Comparison of ENCODE assay signal across 9 cellular contexts in the genomic region with DNA sequence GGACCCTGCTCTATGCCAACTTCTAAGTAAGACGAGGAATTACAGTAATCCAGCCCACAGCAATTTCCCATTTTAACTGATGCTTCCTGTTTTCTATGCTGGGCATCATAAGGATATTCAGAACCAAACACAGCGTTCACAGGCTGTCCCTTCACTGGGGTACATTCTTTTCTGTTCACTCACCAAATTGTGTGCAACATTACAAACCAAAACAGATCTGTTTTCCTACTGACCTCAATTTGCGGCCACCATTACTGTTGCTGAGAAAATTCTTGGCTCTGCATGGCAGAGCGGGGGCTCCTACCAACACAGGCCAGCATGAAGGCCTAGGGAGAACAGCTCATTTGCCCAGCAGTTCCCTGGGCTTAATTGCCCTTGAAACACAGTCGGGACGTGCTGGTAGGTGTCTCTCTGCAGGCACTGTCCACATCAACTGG.
DNase-seq lines count a peak whose midpoint lies in the region; ATAC-seq and TF ChIP-seq lines count a peak whose summit lies in the region.
"Had no signal": no experiment of that assay in that cellular context is flagged by ENCODE, and none has a peak within 500 bp of the region (broad histone marks: within the 10 kb centered on the region; RNA-seq: fewer than 3 reads in every experiment).

No MANE protein-coding gene starts in this region.

- DNase-seq in H9 (peak; percentile 5), activated B cell treated with CpG ODN at 0.5 μM for 24 hours (no peak), MM.1S (no peak)
- no peak for DNase-seq in activated CD4-positive, alpha-beta T cell treated with anti-CD3 and anti-CD28 coated beads for 48 hours
- DNase-seq in stimulated activated CD4-positive, alpha-beta T cell treated with anti-CD3 and anti-CD28 coated beads, Interleukin-2, amount 100 ng/mL, for 24 hours: no peak
- DNase-seq: activated CD8-positive, alpha-beta memory T cell treated with anti-CD3 and anti-CD28 coated beads, Interleukin-2, amount 50 U/mL, for 48 hours had no signal

- H3K9me3 Mint-ChIP-seq in H9: no peaks in the 10 kb centered on the region; a peak in 1 of 5 replicates
- H3K9me3 Mint-ChIP-seq in activated B cell treated with CpG ODN at 0.5 μM for 24 hours: no peaks in the 10 kb centered on the region

- H4K8ac ChIP-seq in H9 (replicated peaks; ENCODE audit: insufficient read length, low read depth, low read length): no peak overlapping the region

- H3K27ac ChIP-seq in H9 (ENCODE audit: insufficient read length, low read depth, low read length) (no peak overlapping the region), gastroesophageal sphincter (peak overlapping the region; percentile 19 to 74 (median 66)), skin epidermis (peak overlapping the region in 18 of 21 experiments; percentile 6 to 90 (median 70)), MM.1S (ENCODE audit: low read length) (no peak overlapping the region)

- H3T11ph ChIP-seq in H9 (ENCODE audit: low read length): no peak overlapping the region

- ATAC-seq in activated B cell treated with CpG ODN at 0.5 μM for 24 hours (ENCODE audit: low read depth) (no peak), gastroesophageal sphincter (peak; percentile 34), GM18858 (IDR thresholded peaks at IDR 0.05; ENCODE audit: unreplicated experiment) (no peak)

- no CpG with 5 or more reads among the region's 6 CpGs for WGBS in H9 (ENCODE audit: extremely low coverage, insufficient read length, low lambda C conversion rate)
- 19 to 25% methylated on average over 2 of the region's 6 CpGs for WGBS in gastroesophageal sphincter (ENCODE audit: low coverage in 1 of 2), 2 donors

- H3K27me3 ChIP-seq in H9 (ENCODE audit: insufficient read depth, low read length): no peaks in the 10 kb centered on the region
- H3K27me3 ChIP-seq in gastroesophageal sphincter: no peaks in the 10 kb centered on the region
- no peaks in the 10 kb centered on the region for H3K27me3 ChIP-seq in MM.1S (replicated peaks; ENCODE audit: insufficient read depth, low read length)

- no peaks in the 10 kb centered on the region for H3F3A ChIP-seq in MM.1S (ENCODE audit: insufficient read depth, low read length)

- intact Hi-C loops in activated B cell treated with CpG ODN at 0.5 μM for 24 hours (cut with micrococcal nuclease): no loop called here

- H3K4me1 Mint-ChIP-seq in H9 (peaks cover 58 to 65% of the 10 kb centered on the region in 2 experiments), activated B cell treated with CpG ODN at 0.5 μM for 24 hours (peaks cover 88% of the 10 kb centered on the region)

- H4K91ac ChIP-seq in H9 (ENCODE audit: insufficient read length, low read depth, low read length): no peak overlapping the region

- TF ChIP-seq EP300 in gastroesophageal sphincter (IDR thresholded peaks at IDR 0.05): no peak

- H2BK20ac ChIP-seq in H9 (ENCODE audit: low read depth, low read length, poor library complexity, severe bottlenecking): no peak overlapping the region

- TF ChIP-seq CTCF in H9 (conservative IDR thresholded peaks at IDR 0.05) (no peak), activated B cell treated with CpG ODN at 0.5 μM for 24 hours (IDR thresholded peaks at IDR 0.05) (no peak), gastroesophageal sphincter (IDR thresholded peaks at IDR 0.05) (no peak), MM.1S (IDR thresholded peaks at IDR 0.05; ENCODE audit: low read length) (no peak)

- no peak overlapping the region for H3K23ac ChIP-seq in H9 (ENCODE audit: insufficient read length, low read depth, low read length)

- peak overlapping the region; percentile 63; the same call in 1 of the 2 replicates for H3K14ac ChIP-seq in H9 (ENCODE audit: insufficient read depth, low read length)

- no peak overlapping the region for H2BK12ac ChIP-seq in H9 (ENCODE audit: insufficient read length, low read depth, low read length)

- H3K9ac ChIP-seq in H9 (ENCODE audit: extremely low read depth, insufficient read length, low read length) (no peak overlapping the region), MM.1S (ENCODE audit: low read length) (no peak overlapping the region)

- CTCF ChIA-PET in activated B cell treated with CpG ODN at 0.5 μM for 24 hours (lab: Charles Lee): no interaction called here

- H3K4ac ChIP-seq in H9 (ENCODE audit: low read depth, low read length): no peak overlapping the region

- H2BK120ac ChIP-seq in H9 (ENCODE audit: low read depth, low read length, poor library complexity, severe bottlenecking): no peak overlapping the region

- H3K27me3 Mint-ChIP-seq in H9 (ENCODE audit: low read depth): no peaks in the 10 kb centered on the region
- no peaks in the 10 kb centered on the region for H3K27me3 Mint-ChIP-seq in activated B cell treated with CpG ODN at 0.5 μM for 24 hours

- H2AFZ ChIP-seq in H9 (ENCODE audit: low read length) (no peak overlapping the region), MM.1S (ENCODE audit: low read length) (no peak overlapping the region)

- H4K20me1 ChIP-seq in H9 (ENCODE audit: control insufficient read depth, insufficient read depth, insufficient read length) (no peaks in the 10 kb centered on the region), MM.1S (ENCODE audit: insufficient read depth, low read length) (no peaks in the 10 kb centered on the region)

- H3K9me2 ChIP-seq in MM.1S (replicated peaks; ENCODE audit: insufficient read depth, low read length): no peaks in the 10 kb centered on the region

- no peak overlapping the region for H2BK15ac ChIP-seq in H9 (ENCODE audit: low read depth, low read length)

- H3K4me1 ChIP-seq in H9 (ENCODE audit: insufficient read depth, low read length) (peaks cover 8% of the 10 kb centered on the region), gastroesophageal sphincter (peaks cover 0 to 48% (median 22%) of the 10 kb centered on the region in 3 donors), MM.1S (ENCODE audit: low read length) (peaks cover 12% of the 10 kb centered on the region)

- H3K9me3 ChIP-seq in H9 (ENCODE audit: control insufficient read depth, low read depth, low read length) (no peaks in the 10 kb centered on the region), gastroesophageal sphincter (no peaks in the 10 kb centered on the region), MM.1S (replicated peaks; ENCODE audit: insufficient read depth, low read length) (no peaks in the 10 kb centered on the region)

- H3K56ac ChIP-seq in H9 (ENCODE audit: insufficient read length, low read depth, low read length): no peak overlapping the region

- no peak overlapping the region for H4K5ac ChIP-seq in H9 (ENCODE audit: insufficient read length, low read depth, low read length)

- H3K4me3 ChIP-seq in gastroesophageal sphincter (no peak overlapping the region), skin epidermis (no peak overlapping the region), MM.1S (ENCODE audit: low read length) (no peak overlapping the region)

- peaks cover 3 to 13% (median 3%) of the 10 kb centered on the region in 3 experiments; a peak in 5 of 7 replicates for H3K36me3 Mint-ChIP-seq in H9 (ENCODE audit: insufficient read depth in 1 of 3, low read depth in 3 of 3)
- peaks cover 3% of the 10 kb centered on the region for H3K36me3 Mint-ChIP-seq in activated B cell treated with CpG ODN at 0.5 μM for 24 hours (ENCODE audit: low read depth)

- no peak overlapping the region for H2BK5ac ChIP-seq in H9 (ENCODE audit: insufficient read length, low read length)

- POLR2A ChIA-PET in activated B cell treated with CpG ODN at 0.5 μM for 24 hours (lab: Charles Lee): interaction anchor here (0.6 kb wide), 2 partner anchors 9 to 60 kb away, joined by 3 read pairs; no protein-coding TSS in a partner anchor

- H3K27ac Mint-ChIP-seq in H9: peak overlapping the region in 2 of 3 experiments; percentile 84 to 87; a peak in 3 of 7 replicates
- H3K27ac Mint-ChIP-seq in activated B cell treated with CpG ODN at 0.5 μM for 24 hours: peak overlapping the region; percentile 65

- no peaks in the 10 kb centered on the region for H3K36me3 ChIP-seq in gastroesophageal sphincter
- no peaks in the 10 kb centered on the region for H3K36me3 ChIP-seq in MM.1S (replicated peaks; ENCODE audit: insufficient read depth, low read length)

- H3K18ac ChIP-seq in H9 (ENCODE audit: insufficient read length, low read depth, low read length): peak overlapping the region; percentile 44

- H3K4me3 Mint-ChIP-seq in H9: no peak overlapping the region
- no peak overlapping the region for H3K4me3 Mint-ChIP-seq in activated B cell treated with CpG ODN at 0.5 μM for 24 hours

- H3K23me2 ChIP-seq in H9 (ENCODE audit: insufficient read length, low read depth, low read length, poor library complexity, severe bottlenecking): no peaks in the 10 kb centered on the region

- no peak overlapping the region for H2AK5ac ChIP-seq in H9 (ENCODE audit: insufficient read length, low read length)

- no peak for TF ChIP-seq POLR2A in gastroesophageal sphincter (IDR thresholded peaks at IDR 0.05)

- no peaks in the 10 kb centered on the region for H3K79me1 ChIP-seq in H9 (ENCODE audit: insufficient read depth, low read depth, low read length, poor library complexity, severe bottlenecking)

- H3K79me2 ChIP-seq in H9 (ENCODE audit: insufficient read depth, low read length): no peaks in the 10 kb centered on the region
- no peaks in the 10 kb centered on the region for H3K79me2 ChIP-seq in MM.1S (ENCODE audit: low read length)

- no peak overlapping the region for H3K4me2 ChIP-seq in H9 (ENCODE audit: insufficient read depth, insufficient read length, low read length)
- H3K4me2 ChIP-seq in MM.1S (ENCODE audit: low read depth, low read length): no peak overlapping the region

Comparison
In these comparisons a context has a peak if more than half of its experiments do, and no peak if none do; other contexts are left out.
1. H3K27ac ChIP-seq: peak in gastroesophageal sphincter (4 of 4) and skin epidermis (18 of 21); none in H9 (single experiment) and MM.1S (single experiment).